Comparison of ENCODE assay signal across 1 cellular context in genomic region chr6:43848992-43849391, GRCh38.
TF ChIP-seq lines count a peak whose summit lies in the region.

No MANE protein-coding gene starts in this region.

TF ChIP-seq in HepG2, 621 proteins besides CTCF, POLR2A, EP300 and RAD21 (continued from another document and continues in another):
- TF ChIP-seq MLX (CRISPR knock-in tag; IDR thresholded peaks at IDR 0.05) (no peak), ZNF451 (CRISPR knock-in tag; IDR thresholded peaks at IDR 0.05) (no peak), ERF (CRISPR knock-in tag; IDR thresholded peaks at IDR 0.05) (peak; percentile 67; the same call in 1 of the 2 replicates), ZFP36L2 (CRISPR knock-in tag; IDR thresholded peaks at IDR 0.05) (no peak), ZNF652 (CRISPR knock-in tag; IDR thresholded peaks at IDR 0.05; ENCODE audit: borderline replicate concordance, low read depth) (no peak), PAXIP1 (CRISPR knock-in tag; conservative IDR thresholded peaks at IDR 0.05) (peak; percentile 84), MTERF4 (CRISPR knock-in tag; IDR thresholded peaks at IDR 0.05) (no peak), TFE3 (CRISPR knock-in tag; IDR thresholded peaks at IDR 0.05) (peak; percentile 54; the same call in 1 of the 2 replicates), ZNF282 (IDR thresholded peaks at IDR 0.05; ENCODE audit: partially characterized antibody) (no peak), ZNF646 (CRISPR knock-in tag; IDR thresholded peaks at IDR 0.05) (peak; percentile 42; the same call in 1 of the 2 replicates), SOX13 (IDR thresholded peaks at IDR 0.05) (peak; percentile 38; the same call in 1 of the 2 replicates), SOX13 (CRISPR knock-in tag; conservative IDR thresholded peaks at IDR 0.05 in 1 of 2, IDR thresholded peaks at IDR 0.05 in 1 of 2) (peak in 1 of 2 experiments; percentile 82; a peak in 2 of 4 replicates), SRF (IDR thresholded peaks at IDR 0.05; ENCODE audit: low read depth, low read length) (no peak), TEAD3 (CRISPR knock-in tag; optimal IDR thresholded peaks at IDR 0.05; ENCODE audit: borderline replicate concordance) (peak; percentile 87), ZBTB7A (CRISPR knock-in tag; IDR thresholded peaks at IDR 0.05) (peak; percentile 70; the same call in 1 of the 2 replicates), ISX (CRISPR knock-in tag; conservative IDR thresholded peaks at IDR 0.05) (no peak), ZNF143 (CRISPR knock-in tag; IDR thresholded peaks at IDR 0.05) (peak; percentile 46; the same call in 1 of the 2 replicates), ZNF678 (CRISPR knock-in tag; IDR thresholded peaks at IDR 0.05) (no peak), ZBTB10 (CRISPR knock-in tag; IDR thresholded peaks at IDR 0.05; ENCODE audit: borderline replicate concordance) (0 out of 2 replicates have a peak, but pooled peaks have one; percentile 37), DNMT3B (CRISPR knock-in tag; conservative IDR thresholded peaks at IDR 0.05) (no peak), ZNF580 (CRISPR knock-in tag; IDR thresholded peaks at IDR 0.05; ENCODE audit: borderline replicate concordance, low read depth) (no peak), PHF5A (CRISPR knock-in tag; IDR thresholded peaks at IDR 0.05; ENCODE audit: low read depth, unreplicated experiment) (no peak), KAT7 (CRISPR knock-in tag; IDR thresholded peaks at IDR 0.05; ENCODE audit: borderline replicate concordance) (no peak), ARNT2 (CRISPR knock-in tag; IDR thresholded peaks at IDR 0.05; ENCODE audit: low read depth) (peak; percentile 58; the same call in 1 of the 2 replicates), NCOA5 (CRISPR knock-in tag; IDR thresholded peaks at IDR 0.05) (no peak), GATAD2A (CRISPR knock-in tag; IDR thresholded peaks at IDR 0.05) (peak; percentile 89), ZNF800 (CRISPR knock-in tag; IDR thresholded peaks at IDR 0.05) (peak; percentile 41), FOXP1 (IDR thresholded peaks at IDR 0.05) (no peak), FOXP1 (CRISPR knock-in tag; IDR thresholded peaks at IDR 0.05) (peak; percentile 57; the same call in 1 of the 2 replicates), ATAD3A (CRISPR knock-in tag; IDR thresholded peaks at IDR 0.05) (no peak), ZNF780A (CRISPR knock-in tag; IDR thresholded peaks at IDR 0.05) (no peak), PCBP1 (IDR thresholded peaks at IDR 0.05; ENCODE audit: borderline replicate concordance, low read depth, low read length) (no peak), THAP11 (CRISPR knock-in tag; IDR thresholded peaks at IDR 0.05) (peak; percentile 49; the same call in 1 of the 2 replicates), GTF3A (CRISPR knock-in tag; conservative IDR thresholded peaks at IDR 0.05) (no peak), SMARCE1 (IDR thresholded peaks at IDR 0.05; ENCODE audit: borderline replicate concordance) (no peak), NR2F6 (IDR thresholded peaks at IDR 0.05) (no peak), NR2F6 (CRISPR knock-in tag; IDR thresholded peaks at IDR 0.05) (peak; percentile 78), PATZ1 (CRISPR knock-in tag; IDR thresholded peaks at IDR 0.05) (peak; percentile 74), ZNF737 (CRISPR knock-in tag; IDR thresholded peaks at IDR 0.05; ENCODE audit: borderline replicate concordance) (peak; percentile 60; the same call in 1 of the 2 replicates), NKX3-1 (CRISPR knock-in tag; IDR thresholded peaks at IDR 0.05) (0 out of 2 replicates have a peak, but pooled peaks have one; percentile 51), NBN (conservative IDR thresholded peaks at IDR 0.05) (no peak), ZNF776 (CRISPR knock-in tag; IDR thresholded peaks at IDR 0.05) (no peak), SALL1 (CRISPR knock-in tag; IDR thresholded peaks at IDR 0.05) (peak; percentile 82)
